In the genomic region with DNA sequence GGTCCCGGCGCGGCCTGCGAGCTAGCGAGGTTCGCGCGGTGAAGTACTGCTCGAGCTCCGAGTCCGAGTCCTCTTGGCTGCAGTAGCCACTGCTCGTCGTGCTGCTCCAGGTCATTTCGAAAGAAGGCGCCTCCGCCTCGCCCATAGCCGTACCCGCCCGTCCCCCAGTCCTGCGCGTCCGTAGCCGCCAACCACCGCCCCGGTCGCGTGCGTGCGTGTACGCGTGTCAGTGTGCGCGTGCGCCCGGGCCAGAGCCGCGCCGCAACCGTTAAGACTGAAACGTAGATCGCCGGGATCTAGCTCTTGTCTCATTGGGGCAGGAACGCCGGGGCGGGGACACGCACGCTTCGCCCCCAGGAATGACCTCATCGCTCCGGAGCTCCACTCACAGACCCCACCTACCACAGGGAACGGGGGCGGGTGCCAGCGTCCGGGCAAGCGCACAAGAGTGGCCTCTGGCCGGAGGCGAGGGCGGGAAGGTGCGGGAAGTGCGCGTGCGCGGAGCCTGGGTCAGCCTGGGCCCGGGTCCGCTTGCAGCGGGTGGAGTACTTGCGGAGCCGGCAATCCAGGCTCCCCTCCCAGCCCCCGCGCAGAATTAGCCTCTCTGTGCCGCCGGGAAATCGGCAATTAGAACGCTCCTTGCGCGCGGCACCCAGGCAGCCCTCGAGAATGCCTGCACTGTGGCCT, we compare ENCODE assay signal across 8 cellular contexts. TPM values are rescaled to one million over a fixed set of nuclear protein-coding genes. Genes with fewer than 3 reads are reported as not detected.
DNase-seq lines count a peak whose midpoint lies in the region; ATAC-seq and TF ChIP-seq lines count a peak whose summit lies in the region.

No MANE protein-coding gene starts in this region.

- DNase-seq in NCI-H524 treated with DMSO at 0.1 percent for 48 hours (lab: John Stamatoyannopoulos, UW) (peak; percentile 90), colonic mucosa (peak; percentile 100), left kidney (ENCODE audit: low read depth, low spot score) (peak; percentile 99)
- peak; percentile 98 for DNase-seq in activated CD4-positive, alpha-beta T cell treated with anti-CD3 and anti-CD28 coated beads for 48 hours
- peak; percentile 97 for DNase-seq in stimulated activated CD4-positive, alpha-beta T cell treated with anti-CD3 and anti-CD28 coated beads, Interleukin-1b, Interleukin-23, amount 100 ng/mL, for 48 hours

- intact Hi-C loops in colonic mucosa (cut with DNase I) = no loop called here

- H3K9me3 ChIP-seq in BLaER1 = no peaks in the 10 kb centered on the region
- H3K9me3 ChIP-seq in colonic mucosa = no peaks in the 10 kb centered on the region

- ATAC-seq in GM19324 (IDR thresholded peaks at IDR 0.05; ENCODE audit: low FRiP score, unreplicated experiment) (peak; percentile 87), HG03460 (IDR thresholded peaks at IDR 0.05; ENCODE audit: unreplicated experiment) (peak; percentile 66)

- H3K36me3 ChIP-seq in BLaER1 = peaks cover 38% of the 10 kb centered on the region
- H3K36me3 ChIP-seq in colonic mucosa = no peaks in the 10 kb centered on the region

- TF ChIP-seq CTCF in colonic mucosa (IDR thresholded peaks at IDR 0.05) = no peak

- peak overlapping the region; percentile 88 for H3K4me3 ChIP-seq in BLaER1
- peak overlapping the region; percentile 69 for H3K4me3 ChIP-seq in colonic mucosa

- H3K4me2 ChIP-seq in BLaER1 = peak overlapping the region; percentile 95

- H3K4me1 ChIP-seq in BLaER1 (peaks cover 76% of the 10 kb centered on the region), colonic mucosa (peaks cover 13% of the 10 kb centered on the region)

- H3K9ac ChIP-seq in BLaER1 = peak overlapping the region; percentile 94
- H3K9ac ChIP-seq in colonic mucosa (ENCODE audit: low read depth in 2 of 2, low read length in 2 of 2) = peak overlapping the region; percentile 83 to 89

- H4K20me1 ChIP-seq in BLaER1 = peaks cover 48% of the 10 kb centered on the region

- peak overlapping the region; percentile 97 for H3K27ac ChIP-seq in BLaER1
- peak overlapping the region; percentile 97 for H3K27ac ChIP-seq in colonic mucosa

- H3K27me3 ChIP-seq in BLaER1 (peaks cover 25% of the 10 kb centered on the region), colonic mucosa (no peaks in the 10 kb centered on the region)

RNA-seq across cellular contexts. Expression of a gene that starts 3.3 kb away (rescaled TPM):
- 10 to 100 TPM; 20.6 to 28.2 TPM for total RNA-seq in colonic mucosa

RNA-seq across cellular contexts. Expression of a gene that starts 8.2 kb away (rescaled TPM):
- total RNA-seq in colonic mucosa = 1 to 10 TPM in 1 of 2 donors, under 1 TPM in 1; 0.37 to 1.5 TPM

RNA-seq across cellular contexts. Expression of a gene that starts 9.3 kb away (rescaled TPM):
- 10 to 100 TPM; 26.1 to 39.5 TPM for total RNA-seq in colonic mucosa

RNA-seq across cellular contexts. Expression of a gene that starts 13.3 kb away (rescaled TPM):
- 10 to 100 TPM; 23.2 to 29.6 TPM for total RNA-seq in colonic mucosa

RNA-seq across cellular contexts. Expression of a gene that starts 13.3 kb away (rescaled TPM):
- 10 to 100 TPM; 30.9 to 46.2 TPM for total RNA-seq in colonic mucosa

Comparison
In these comparisons a context has a peak if more than half of its experiments do, and no peak if none do; other contexts are left out.
1. Peak in every context shown above with its lines: DNase-seq, ATAC-seq, H3K4me3 ChIP-seq and H3K27ac ChIP-seq.